In genomic region chr2:86882865-86883264, GRCh38 we compare ENCODE assay signal across 3 cellular contexts. TPM values are rescaled to one million over a fixed set of nuclear protein-coding genes. Genes with fewer than 3 reads are reported as not detected.
"Had no signal": no experiment of that assay in that cellular context is flagged by ENCODE, and none has a peak within 500 bp of the region (broad histone marks: within the 10 kb centered on the region; RNA-seq: fewer than 3 reads in every experiment).

No MANE protein-coding gene starts in this region.

RNA-seq across cellular contexts. Expression of gene CD8B, which starts 21.2 kb away (rescaled TPM):
- total RNA-seq: activated B cell treated with CpG ODN at 0.5 μM for 24 hours; activated CD4-positive, alpha-beta T cell treated with anti-CD3 and anti-CD28 coated beads, Interleukin-2, amount 10 ng/mL, durations not matched to agents 24 days and 14 days; T-helper 17 cell had no signal
